In the genomic region with DNA sequence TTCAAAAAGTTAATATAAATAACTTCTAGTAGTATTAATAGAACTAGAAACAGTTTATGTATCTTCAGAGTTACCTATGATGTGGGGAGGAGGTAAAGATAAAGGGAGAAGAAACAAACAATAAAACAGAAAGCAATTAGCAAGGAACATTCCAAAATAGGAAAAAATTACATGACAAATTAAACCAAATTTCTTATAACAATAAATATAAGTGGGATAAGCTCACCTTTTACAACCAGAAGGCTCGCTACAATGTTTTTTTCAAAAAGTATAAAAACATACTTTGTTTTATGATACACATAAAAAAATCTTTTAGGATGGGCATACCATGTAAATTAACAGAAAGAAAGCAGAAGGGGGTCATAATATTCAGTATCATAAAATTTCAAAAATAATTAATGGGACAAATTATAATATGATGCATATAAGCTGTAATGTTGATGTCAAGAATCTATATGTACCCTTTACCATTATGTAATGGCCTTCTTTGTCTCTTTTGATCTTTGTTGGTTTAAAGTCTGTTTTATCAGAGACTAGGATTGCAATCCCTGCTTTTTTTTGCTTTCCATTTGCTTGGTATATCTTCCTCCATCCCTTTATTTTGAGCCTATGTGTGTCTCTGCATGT, we compare ENCODE assay signal across 29 cellular contexts.
"Had no signal": no experiment of that assay in that cellular context is flagged by ENCODE, and none has a peak within 500 bp of the region (broad histone marks: within the 10 kb centered on the region; RNA-seq: fewer than 3 reads in every experiment).

No MANE protein-coding gene starts in this region.

- H3K27ac Mint-ChIP-seq: dendritic cell treated with granulocyte-macrophage colony-stimulating factor and Interleukin-4, amounts not matched to agents 40 ng/mL and 50 ng/mL, for 4 days; endodermal cell had no signal

- FAIRE-seq: colon, endometrium, endothelial cell of umbilical vein, frontal cortex had no signal

- H3K36me3 ChIP-seq: colonic mucosa, gastrocnemius medialis, gastroesophageal sphincter had no signal

- H3K27me3 ChIP-seq: colonic mucosa, dorsolateral prefrontal cortex, esophagus muscularis mucosa, esophagus squamous epithelium, foreskin keratinocyte, gastrocnemius medialis, gastroesophageal sphincter, heart left ventricle, heart right ventricle had no signal

- H3K4me1 ChIP-seq: colonic mucosa, esophagus muscularis mucosa, foreskin keratinocyte, gastroesophageal sphincter had no signal

- H3K4me3 ChIP-seq: colonic mucosa, coronary artery, dorsolateral prefrontal cortex, esophagus muscularis mucosa, esophagus squamous epithelium, gastrocnemius medialis, gastroesophageal sphincter, heart left ventricle, heart right ventricle had no signal

- H3K9me3 ChIP-seq: colonic mucosa, esophagus muscularis mucosa, gastrocnemius medialis had no signal

- H3K27me3 Mint-ChIP-seq: dendritic cell treated with granulocyte-macrophage colony-stimulating factor and Interleukin-4, amounts not matched to agents 40 ng/mL and 50 ng/mL, for 4 days; effector memory CD8-positive, alpha-beta T cell had no signal

- DNase-seq: colonic mucosa; cortex of kidney; dermis blood vessel endothelial cell; dorsolateral prefrontal cortex; effector CD4-positive, alpha-beta T cell; effector CD8-positive, alpha-beta T cell; effector memory CD4-positive, alpha-beta T cell; effector memory CD8-positive, alpha-beta T cell; endodermal cell; erythroblast; esophagus squamous epithelium; foreskin fibroblast; foreskin keratinocyte; foreskin melanocyte; gastrocnemius medialis; glutamatergic neuron; head of caudate nucleus; heart left ventricle; heart right ventricle had no signal

- ATAC-seq: effector memory CD8-positive, alpha-beta T cell; esophagus mucosa; foreskin keratinocyte; gastrocnemius medialis; gastroesophageal sphincter; heart left ventricle; heart right ventricle had no signal

- H3K4me3 Mint-ChIP-seq: dendritic cell treated with granulocyte-macrophage colony-stimulating factor and Interleukin-4, amounts not matched to agents 40 ng/mL and 50 ng/mL, for 4 days; effector memory CD8-positive, alpha-beta T cell; endodermal cell had no signal

- H3K27ac ChIP-seq: colonic mucosa, coronary artery, dorsolateral prefrontal cortex, epithelial cell of prostate, esophagus muscularis mucosa, esophagus squamous epithelium, foreskin keratinocyte, gastrocnemius medialis, gastroesophageal sphincter, heart left ventricle, heart right ventricle had no signal

- H3K9me3 Mint-ChIP-seq: dendritic cell treated with granulocyte-macrophage colony-stimulating factor and Interleukin-4, amounts not matched to agents 40 ng/mL and 50 ng/mL, for 4 days; effector memory CD8-positive, alpha-beta T cell had no signal
